31 cellular contexts compared by ENCODE assay signal in genomic region chr6:43962458-43962857, GRCh38.
DNase-seq lines count a peak whose midpoint lies in the region; ATAC-seq, FAIRE-seq and TF ChIP-seq lines count a peak whose summit lies in the region.
"Had no signal": no experiment of that assay in that cellular context is flagged by ENCODE, and none has a peak within 500 bp of the region (broad histone marks: within the 10 kb centered on the region; RNA-seq: fewer than 3 reads in every experiment).

No MANE protein-coding gene starts in this region.

- H2BK20ac ChIP-seq in IMR-90 (ENCODE audit: low read depth, low read length), result no peak overlapping the region

- DNase-seq in EH (ENCODE audit: low read depth) (peak; percentile 37), IMR-90 (peak; percentile 35), amniotic epithelial cell (ENCODE audit: low read depth) (peak; percentile 88), iris pigment epithelial cell (ENCODE audit: low read depth) (peak; percentile 64), GM19239 (ENCODE audit: insufficient read length, low spot score) (no peak), NCI-H1436 treated with DMSO at 0.1 percent for 48 hours (lab: John Stamatoyannopoulos, UW) (no peak), SKM-1 treated with dmso at 0.1 percent for 144 hours (lab: John Stamatoyannopoulos, UW; ENCODE audit: unreplicated experiment) (no peak)
- no peak for DNase-seq in stimulated activated naive B cell treated with anti-CD40 and anti-IgM and Interleukin-4, amounts not matched to agents 10 μg/mL and 1 μg/mL and 100 μg/mL, for 72 hours
- DNase-seq: activated CD4-positive, alpha-beta T cell treated with anti-CD3 and anti-CD28 coated beads, Interleukin-2, amount 50 U/mL, for 48 hours; activated CD4-positive, CD25-positive, alpha-beta regulatory T cell; activated CD8-positive, alpha-beta memory T cell treated with anti-CD3 and anti-CD28 coated beads, Interleukin-2, amount 50 U/mL, for 48 hours; activated naive CD4-positive, alpha-beta T cell treated with anti-CD3 and anti-CD28 coated beads, Interleukin-2, amount 50 U/mL, for 16 hours; amygdala; C1 segment of cervical spinal cord; colonic mucosa; effector memory CD4-positive, alpha-beta T cell; erythroblast; gastrocnemius medialis; left colon; NCI-H1092; NCI-H2029; NCI-H2227 treated with DMSO at 0.1 percent for 48 hours; posterior cingulate gyrus; SHP77 treated with DMSO at 0.1 percent for 48 hours; stimulated activated naive CD4-positive, alpha-beta T cell treated with Interleukin-2 at 50 U/mL for 16 hours; T-helper 1 cell had no signal

- no peak for FAIRE-seq in GM19239 (lab: Jason Lieb, UNC)
- FAIRE-seq: D721Med had no signal

- no peak overlapping the region for H2BK5ac ChIP-seq in IMR-90 (ENCODE audit: low read depth, low read length, poor library complexity, severe bottlenecking)

- H3K79me1 ChIP-seq in IMR-90 (ENCODE audit: low read depth in 1 of 2, low read length in 2 of 2), result no peaks in the 10 kb centered on the region

- H3K9me1 ChIP-seq in IMR-90 (ENCODE audit: insufficient read depth, low read length), result no peaks in the 10 kb centered on the region

- no peak overlapping the region for H3K14ac ChIP-seq in IMR-90 (replicated peaks; ENCODE audit: low read depth, low read length)

- ATAC-seq in IMR-90 (ENCODE audit: low read depth), result no peak
- ATAC-seq in stimulated activated naive B cell treated with anti-CD40 and anti-IgM and Interleukin-4, amounts not matched to agents 10 μg/mL and 1 μg/mL and 100 μg/mL, for 72 hours (replicated peaks), result no peak
- ATAC-seq: activated T-helper 17 cell treated with anti-CD3 and anti-CD28 coated beads, Interleukin-2, amount 50 U/mL, for 72 hours; left colon; sciatic nerve had no signal

- no peak overlapping the region for H2AFZ ChIP-seq in IMR-90 (replicated peaks; ENCODE audit: low read length, poor library complexity)
- H2AFZ ChIP-seq: hepatocyte had no signal

- H4K8ac ChIP-seq in IMR-90 (ENCODE audit: low read depth in 2 of 2, low read length in 2 of 2), result no peak overlapping the region; a peak in 1 of 4 replicates

- H3K23ac ChIP-seq in IMR-90 (ENCODE audit: low read depth, low read length), result no peak overlapping the region

- H4K20me1 ChIP-seq in IMR-90 (ENCODE audit: insufficient read depth, low read length), result no peaks in the 10 kb centered on the region

- H3K4me1 Mint-ChIP-seq in stimulated activated naive B cell treated with anti-CD40 and anti-IgM and Interleukin-4, amounts not matched to agents 10 μg/mL and 1 μg/mL and 100 μg/mL, for 72 hours, result no peaks in the 10 kb centered on the region
- H3K4me1 Mint-ChIP-seq: activated T-helper 17 cell treated with anti-CD3 and anti-CD28 coated beads, Interleukin-2, amount 50 U/mL, for 72 hours had no signal

- H3K4me3 Mint-ChIP-seq in stimulated activated naive B cell treated with anti-CD40 and anti-IgM and Interleukin-4, amounts not matched to agents 10 μg/mL and 1 μg/mL and 100 μg/mL, for 72 hours, result no peak overlapping the region
- H3K4me3 Mint-ChIP-seq: activated T-helper 17 cell treated with anti-CD3 and anti-CD28 coated beads, Interleukin-2, amount 50 U/mL, for 72 hours had no signal

- no peak overlapping the region for H3K56ac ChIP-seq in IMR-90 (ENCODE audit: extremely low read depth, insufficient read depth, low read length)

- TF ChIP-seq POLR2A in IMR-90 (IDR thresholded peaks at IDR 0.05; ENCODE audit: low read depth, low read length), result no peak

- no peak overlapping the region for H3K27ac Mint-ChIP-seq in stimulated activated naive B cell treated with anti-CD40 and anti-IgM and Interleukin-4, amounts not matched to agents 10 μg/mL and 1 μg/mL and 100 μg/mL, for 72 hours
- H3K27ac Mint-ChIP-seq: activated T-helper 17 cell treated with anti-CD3 and anti-CD28 coated beads, Interleukin-2, amount 50 U/mL, for 72 hours had no signal

- intact Hi-C loops in IMR-90 (cut with micrococcal nuclease), result no loop called here

- no peaks in the 10 kb centered on the region for H3K36me3 Mint-ChIP-seq in stimulated activated naive B cell treated with anti-CD40 and anti-IgM and Interleukin-4, amounts not matched to agents 10 μg/mL and 1 μg/mL and 100 μg/mL, for 72 hours

- H3K18ac ChIP-seq in IMR-90 (ENCODE audit: low read depth, low read length), result no peak overlapping the region

- in situ Hi-C loops in IMR-90 (cut with MboI; ENCODE audit: low sequenced_read_pairs), result no loop called here

- H3K27ac ChIP-seq in IMR-90 (ENCODE audit: insufficient read depth, low read length), result no peak overlapping the region
- H3K27ac ChIP-seq: colonic mucosa, hepatocyte, KMS-11 had no signal

- no peaks in the 10 kb centered on the region for H3K9me3 ChIP-seq in IMR-90 (ENCODE audit: control insufficient read depth, insufficient read depth, low read length)
- H3K9me3 ChIP-seq: colonic mucosa, gastrocnemius medialis had no signal

- H2BK120ac ChIP-seq in IMR-90 (ENCODE audit: low read depth, low read length), result no peak overlapping the region

- H3K4ac ChIP-seq in IMR-90 (ENCODE audit: low read depth, low read length), result no peak overlapping the region

- CTCF ChIA-PET in IMR-90 (lab: Yijun Ruan, JAX), result no interaction called here

- POLR2A ChIA-PET in IMR-90 (lab: Charles Lee; ENCODE audit: unreplicated experiment), result no interaction called here

- no peaks in the 10 kb centered on the region for H3K36me3 ChIP-seq in IMR-90 (ENCODE audit: control insufficient read depth, insufficient read depth, low read length)
- H3K36me3 ChIP-seq: colonic mucosa, gastrocnemius medialis had no signal

- H3K27me3 ChIP-seq in IMR-90 (ENCODE audit: control insufficient read depth, insufficient read depth, low read length), result peaks cover 2% of the 10 kb centered on the region; the same call in 1 of the 2 replicates
- H3K27me3 ChIP-seq: colonic mucosa, gastrocnemius medialis, hepatocyte had no signal

- H4K5ac ChIP-seq in IMR-90 (ENCODE audit: low read depth, low read length), result no peak overlapping the region

- no TSS peak for BruUV-seq in IMR-90 (replicated peaks; lab: Mats Ljungman, UMichigan)

- peaks cover 3% of the 10 kb centered on the region for H3K4me1 ChIP-seq in IMR-90 (ENCODE audit: control insufficient read depth, insufficient read depth, low read length)
- H3K4me1 ChIP-seq: colonic mucosa, gastrocnemius medialis had no signal

- no peaks in the 10 kb centered on the region for H3K9me3 Mint-ChIP-seq in stimulated activated naive B cell treated with anti-CD40 and anti-IgM and Interleukin-4, amounts not matched to agents 10 μg/mL and 1 μg/mL and 100 μg/mL, for 72 hours
- H3K9me3 Mint-ChIP-seq: activated T-helper 17 cell treated with anti-CD3 and anti-CD28 coated beads, Interleukin-2, amount 50 U/mL, for 72 hours had no signal

- no peak overlapping the region for H4K91ac ChIP-seq in IMR-90 (ENCODE audit: insufficient read depth, low read depth, low read length)

- dilution Hi-C loops in IMR-90 (cut with HindIII; ENCODE audit: low sequenced_read_pairs, unreplicated experiment), result no loop called here

- H3K4me3 ChIP-seq in IMR-90 (ENCODE audit: insufficient read depth, low read depth, low read length), result no peak overlapping the region
- H3K4me3 ChIP-seq: colonic mucosa, gastrocnemius medialis, hepatocyte had no signal

- no peak for TF ChIP-seq RAD21 in IMR-90 (IDR thresholded peaks at IDR 0.05; ENCODE audit: low read length)

- H2AK9ac ChIP-seq in IMR-90 (replicated peaks; ENCODE audit: low read depth, low read length, poor library complexity), result no peak overlapping the region

- no peak overlapping the region for H3K9ac ChIP-seq in IMR-90 (ENCODE audit: low read depth, low read length)
- H3K9ac ChIP-seq: KMS-11 had no signal

- no CpG with 5 or more reads among the region's 5 CpGs for WGBS in IMR-90 (ENCODE audit: extremely low coverage in 2 of 2, insufficient read length in 1 of 2), 2 experiments

- no peak overlapping the region for H2AK5ac ChIP-seq in IMR-90 (ENCODE audit: low read depth, low read length)

- TF ChIP-seq CTCF in IMR-90 (conservative IDR thresholded peaks at IDR 0.05; ENCODE audit: low read depth, low read length), result no peak

- no peak overlapping the region for H3K4me2 ChIP-seq in IMR-90 (ENCODE audit: low read depth, low read length)
- H3K4me2 ChIP-seq: hepatocyte, KMS-11 had no signal

- H3K27me3 Mint-ChIP-seq in stimulated activated naive B cell treated with anti-CD40 and anti-IgM and Interleukin-4, amounts not matched to agents 10 μg/mL and 1 μg/mL and 100 μg/mL, for 72 hours, result peaks cover 29 to 45% of the 10 kb centered on the region in 2 donors

- H2BK15ac ChIP-seq in IMR-90 (ENCODE audit: low read depth, low read length), result no peak overlapping the region

TF ChIP-seq in IMR-90, 13 proteins besides CTCF, POLR2A, EP300 and RAD21:
- TF ChIP-seq SMC3 (IDR thresholded peaks at IDR 0.05; ENCODE audit: low read depth, low read length) (no peak), RCOR1 (IDR thresholded peaks at IDR 0.05; ENCODE audit: insufficient replicate concordance, low read length) (no peak), MAZ (IDR thresholded peaks at IDR 0.05; ENCODE audit: borderline replicate concordance, low read depth, low read length) (no peak), CEBPB (IDR thresholded peaks at IDR 0.05; ENCODE audit: low read depth, low read length) (peak; percentile 63), RFX5 (IDR thresholded peaks at IDR 0.05; ENCODE audit: low read depth, low read length) (no peak), FOS (IDR thresholded peaks at IDR 0.05; ENCODE audit: low read depth, low read length) (no peak), MAFK (IDR thresholded peaks at IDR 0.05; ENCODE audit: low read depth, low read length) (no peak), NFE2L2 (IDR thresholded peaks at IDR 0.05; ENCODE audit: low read depth, low read length) (no peak)
- TF ChIP-seq, protein P1, sequence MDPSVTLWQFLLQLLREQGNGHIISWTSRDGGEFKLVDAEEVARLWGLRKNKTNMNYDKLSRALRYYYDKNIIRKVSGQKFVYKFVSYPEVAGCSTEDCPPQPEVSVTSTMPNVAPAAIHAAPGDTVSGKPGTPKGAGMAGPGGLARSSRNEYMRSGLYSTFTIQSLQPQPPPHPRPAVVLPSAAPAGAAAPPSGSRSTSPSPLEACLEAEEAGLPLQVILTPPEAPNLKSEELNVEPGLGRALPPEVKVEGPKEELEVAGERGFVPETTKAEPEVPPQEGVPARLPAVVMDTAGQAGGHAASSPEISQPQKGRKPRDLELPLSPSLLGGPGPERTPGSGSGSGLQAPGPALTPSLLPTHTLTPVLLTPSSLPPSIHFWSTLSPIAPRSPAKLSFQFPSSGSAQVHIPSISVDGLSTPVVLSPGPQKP (IDR thresholded peaks at IDR 0.05; ENCODE audit: borderline replicate concordance, low read depth, low read length), result no peak

Comparison
In these comparisons a context has a peak if more than half of its experiments do, and no peak if none do; other contexts are left out.
1. DNase-seq: peak in EH (single experiment), IMR-90 (single experiment), amniotic epithelial cell (single experiment) and iris pigment epithelial cell (single experiment); none in GM19239 (single experiment), NCI-H1436 treated with DMSO at 0.1 percent for 48 hours (single experiment), SKM-1 treated with dmso at 0.1 percent for 144 hours (single experiment) and stimulated activated naive B cell treated with anti-CD40 and anti-IgM and Interleukin-4, amounts not matched to agents 10 μg/mL and 1 μg/mL and 100 μg/mL, for 72 hours (single experiment).